Comparison of ENCODE assay signal across 8 cellular contexts in genomic region chr11:110429614-110430266, GRCh38. TPM values are rescaled to one million over a fixed set of nuclear protein-coding genes. Genes with fewer than 3 reads are reported as not detected.
DNase-seq lines count a peak whose midpoint lies in the region; TF ChIP-seq lines count a peak whose summit lies in the region.

FDX1 (plus strand) TSS chr11:110429948; CDS start chr11:110430121, 173 bp downstream.

- TF ChIP-seq CTCF in SK-N-SH (IDR thresholded peaks at IDR 0.05) (peak; percentile 51; the same call in 1 of the 2 replicates), osteoblast (IDR thresholded peaks at IDR 0.05; ENCODE audit: extremely low read depth, low read depth, low read length) (peak; percentile 34), testis (IDR thresholded peaks at IDR 0.05) (peak; percentile 61 to 75 (median 61))

- POLR2A ChIA-PET in SK-N-SH (lab: Yijun Ruan, JAX): interaction anchor here (0.6 to 0.9 kb wide), 3 partner anchors 16 to 328 kb away, joined by 3 to 4 read pairs (median 3); no protein-coding TSS in a partner anchor

- peaks cover 18% of the 10 kb centered on the region for H3F3A ChIP-seq in SK-N-SH (replicated peaks; ENCODE audit: insufficient read depth)

- intact Hi-C loops in testis (cut with DNase I; ENCODE audit: low total_unique reads): no loop called here

- H2AFZ ChIP-seq in SK-N-SH (ENCODE audit: low read depth): peak within 1 kb of the TSS; percentile 96
- peak within 1 kb of the TSS; percentile 91 for H2AFZ ChIP-seq in osteoblast (ENCODE audit: low read length)

- H4K20me1 ChIP-seq in SK-N-SH (ENCODE audit: insufficient read depth) (peaks cover 7% of the 10 kb centered on the region), osteoblast (ENCODE audit: insufficient read depth, low read length) (peaks cover 22% of the 10 kb centered on the region)

- peaks cover 38% of the 10 kb centered on the region for H3K79me2 ChIP-seq in SK-N-SH (ENCODE audit: insufficient read depth)
- H3K79me2 ChIP-seq in osteoblast (ENCODE audit: insufficient read depth, low read length): peaks cover 43% of the 10 kb centered on the region

- no peak for TF ChIP-seq EP300 in SK-N-SH (IDR thresholded peaks at IDR 0.05; ENCODE audit: borderline replicate concordance in 1 of 2, low read depth in 1 of 2, low read length in 1 of 2)

- H3K27ac ChIP-seq in SK-N-SH (ENCODE audit: low read depth in 2 of 2, low read length in 1 of 2): peak within 1 kb of the TSS; percentile 54 to 81
- peak within 1 kb of the TSS; percentile 88 for H3K27ac ChIP-seq in osteoblast (ENCODE audit: low read depth, low read length)
- peak within 1 kb of the TSS; percentile 91 to 95 for H3K27ac ChIP-seq in testis

- DNase-seq in GM04504 (ENCODE audit: low read depth): peak; percentile 40
- DNase-seq in H7: peak; percentile 90
- DNase-seq in M059J (ENCODE audit: low read depth): peak; percentile 77
- peak; percentile 88 for DNase-seq in SK-N-SH
- DNase-seq in activated naive CD4-positive, alpha-beta T cell treated with anti-CD3 and anti-CD28 coated beads, Interleukin-2, amount 50 U/mL, for 16 hours: peak; percentile 87
- no peak for DNase-seq in glomerular endothelial cell (ENCODE audit: extremely low read depth, low read depth, low spot score)
- peak; percentile 94 for DNase-seq in osteoblast (ENCODE audit: insufficient read length, low spot score, missing footprints)
- DNase-seq in testis: peak; percentile 90

- H3K27me3 ChIP-seq in H7 (ENCODE audit: control insufficient read depth, insufficient read depth, low read length) (peaks cover 2% of the 10 kb centered on the region; the same call in 1 of the 2 replicates), SK-N-SH (ENCODE audit: insufficient read depth) (no peaks in the 10 kb centered on the region), osteoblast (ENCODE audit: insufficient read depth, low read length) (no peaks in the 10 kb centered on the region), testis (no peaks in the 10 kb centered on the region)

- H3K9me3 ChIP-seq in SK-N-SH (no peaks in the 10 kb centered on the region), osteoblast (ENCODE audit: low read depth, low read length) (no peaks in the 10 kb centered on the region), testis (no peaks in the 10 kb centered on the region)

- H3K4me2 ChIP-seq in SK-N-SH (peak within 1 kb of the TSS; percentile 84), osteoblast (ENCODE audit: insufficient read depth, low read length) (peak within 1 kb of the TSS; percentile 88)

- H3K4me1 ChIP-seq in SK-N-SH (ENCODE audit: control insufficient read depth in 1 of 2, insufficient read depth in 2 of 2, low read depth in 1 of 2, low read length in 1 of 2): peaks cover 13 to 23% of the 10 kb centered on the region in 2 experiments; a peak in 3 of 4 replicates
- peaks cover 34% of the 10 kb centered on the region for H3K4me1 ChIP-seq in osteoblast (ENCODE audit: insufficient read depth, low read length)
- peaks cover 23% of the 10 kb centered on the region for H3K4me1 ChIP-seq in testis

- H3K9ac ChIP-seq in SK-N-SH: peak within 1 kb of the TSS; percentile 84

- 3% methylated on average over 9 of the region's 67 CpGs for WGBS in SK-N-SH (ENCODE audit: low lambda C conversion rate)
- WGBS in testis, 2 donors: 0 to 1% methylated on average over 7 to 59 of the region's 67 CpGs

- no peak for TF ChIP-seq RAD21 in SK-N-SH (IDR thresholded peaks at IDR 0.05; ENCODE audit: low read length)

- H3K36me3 ChIP-seq in H7 (replicated peaks; ENCODE audit: control insufficient read depth, insufficient read depth, low read length): no peaks in the 10 kb centered on the region
- H3K36me3 ChIP-seq in SK-N-SH (replicated peaks in 1 of 2; ENCODE audit: control insufficient read depth in 1 of 2, insufficient read depth in 2 of 2, low read length in 1 of 2): no peaks in the 10 kb centered on the region
- H3K36me3 ChIP-seq in osteoblast (ENCODE audit: insufficient read depth, low read length): no peaks in the 10 kb centered on the region
- no peaks in the 10 kb centered on the region for H3K36me3 ChIP-seq in testis (ENCODE audit: low read depth, missing control alignments)

- CTCF ChIA-PET in SK-N-SH (lab: Yijun Ruan, JAX): interaction anchor here (0.7 to 6.8 kb wide), 19 partner anchors 10 to 804 kb away, joined by 3 to 88 read pairs (median 3); no protein-coding TSS in a partner anchor

- peak within 1 kb of the TSS; percentile 76 for H3K4me3 ChIP-seq in H7 (ENCODE audit: insufficient read depth, low read depth, low read length)
- peak within 1 kb of the TSS; percentile 86 to 91 for H3K4me3 ChIP-seq in SK-N-SH (ENCODE audit: low read depth in 2 of 2, low read length in 1 of 2)
- peak within 1 kb of the TSS; percentile 86 for H3K4me3 ChIP-seq in osteoblast (ENCODE audit: insufficient read depth, low read length)
- H3K4me3 ChIP-seq in testis: peak within 1 kb of the TSS; percentile 91 to 96

- no peaks in the 10 kb centered on the region for H3K9me2 ChIP-seq in SK-N-SH

- peak; percentile 23 for TF ChIP-seq POLR2A in testis (IDR thresholded peaks at IDR 0.05)

TF ChIP-seq in SK-N-SH, 30 proteins besides CTCF, POLR2A, EP300 and RAD21:
- TF ChIP-seq USF1 (IDR thresholded peaks at IDR 0.05; ENCODE audit: borderline replicate concordance, low read depth) (no peak), JUND (IDR thresholded peaks at IDR 0.05) (no peak), TAF1 (IDR thresholded peaks at IDR 0.05; ENCODE audit: borderline replicate concordance, low read depth, low read length) (peak; percentile 34; the same call in 1 of the 2 replicates), YY1 (IDR thresholded peaks at IDR 0.05; ENCODE audit: low read depth) (0 out of 2 replicates have a peak, but pooled peaks have one; percentile 59), CHD2 (IDR thresholded peaks at IDR 0.05; ENCODE audit: low read length, partially characterized antibody) (peak; percentile 58), RFX5 (IDR thresholded peaks at IDR 0.05; ENCODE audit: low read length) (no peak), SIN3A (IDR thresholded peaks at IDR 0.05; ENCODE audit: borderline replicate concordance, low read depth, low read length) (peak; percentile 52; the same call in 1 of the 2 replicates), MXI1 (IDR thresholded peaks at IDR 0.05; ENCODE audit: low read depth, low read length) (peak; percentile 77), PBX3 (IDR thresholded peaks at IDR 0.05) (peak; percentile 9; the same call in 1 of the 2 replicates), NFIC (IDR thresholded peaks at IDR 0.05; ENCODE audit: borderline replicate concordance) (no peak), GABPA (IDR thresholded peaks at IDR 0.05; ENCODE audit: low read depth) (0 out of 2 replicates have a peak, but pooled peaks have one; percentile 20), ELF1 (IDR thresholded peaks at IDR 0.05) (peak; percentile 51), RXRA (IDR thresholded peaks at IDR 0.05; ENCODE audit: borderline replicate concordance, low read depth) (no peak), RCOR1 (IDR thresholded peaks at IDR 0.05; ENCODE audit: low read length) (no peak), GATA2 (CRISPR knock-in tag; IDR thresholded peaks at IDR 0.05) (no peak)

RNA-seq across cellular contexts. Expression of gene FDX1, which starts in this region (rescaled TPM):
- total RNA-seq in H7 (2014; rRNA removed; shearing (Covaris generic)): 11.5 and 14.0 TPM in 2 replicates
- 17.1 and 21.2 TPM in 2 replicates for total RNA-seq in M059J (2014; rRNA removed; shearing (Covaris generic))
- 3.7 and 4.0 TPM in 2 replicates for polyA plus RNA-seq in SK-N-SH (2012; rRNA removed)
- 5.6 and 6.7 TPM in 2 replicates for polyA plus RNA-seq in SK-N-SH (2012; cell fraction: cytosol; rRNA removed)
- 1.1 and 1.7 TPM in 2 replicates for polyA plus RNA-seq in SK-N-SH (2012; cell fraction: nucleus; rRNA removed)
- 10.0 and 12.3 TPM in 2 replicates for total RNA-seq in glomerular endothelial cell
- total RNA-seq in osteoblast: 9.0 and 9.7 TPM in 2 replicates
- total RNA-seq in testis: 10 to 100 TPM; 12.9 to 13.9 TPM
- 13.1 TPM for polyA plus RNA-seq in testis (ENCODE audit: insufficient read depth, low read depth, low replicate concordance)
